Comparison of ENCODE assay signal across 2 cellular contexts in the genomic region with DNA sequence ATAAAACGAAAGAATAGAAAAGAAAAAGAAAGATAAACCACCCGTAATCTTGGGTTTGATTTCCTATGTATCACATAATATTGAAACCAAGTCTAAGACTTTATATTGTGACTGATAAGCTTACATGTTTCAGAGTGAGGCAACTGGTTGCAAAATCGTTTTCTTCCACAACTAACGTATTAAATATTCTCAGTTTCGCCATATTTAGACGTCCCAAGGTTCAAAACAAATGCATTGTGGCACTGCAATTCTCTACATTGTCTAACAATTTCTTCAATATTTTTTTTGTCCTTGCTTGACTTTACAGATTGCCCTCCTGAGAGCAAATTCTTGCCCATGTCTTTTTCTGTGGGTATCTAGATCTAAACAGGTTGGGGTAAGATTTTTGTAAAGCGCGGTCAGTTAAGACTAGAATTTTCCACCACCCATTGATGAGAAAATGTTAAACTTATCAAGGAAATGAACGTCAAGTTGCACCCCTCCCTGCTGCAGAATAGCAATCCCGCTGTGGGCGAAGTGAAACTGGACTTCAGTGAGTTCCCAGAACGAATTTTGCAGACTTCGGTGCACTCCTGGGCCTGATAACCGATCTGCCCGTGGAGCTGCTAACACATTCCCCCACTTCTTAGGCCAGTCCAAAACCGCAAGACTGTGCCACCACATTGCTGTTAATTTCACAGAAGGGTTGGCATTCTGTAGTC.
TF ChIP-seq lines count a peak whose summit lies in the region.

No MANE protein-coding gene starts in this region.

TF ChIP-seq in SK-N-SH treated with all-trans-retinoic acid at 6 μM for 48 hours, 23 proteins besides CTCF, POLR2A, EP300 and RAD21 (continued from another document):
- TF ChIP-seq, protein P1, sequence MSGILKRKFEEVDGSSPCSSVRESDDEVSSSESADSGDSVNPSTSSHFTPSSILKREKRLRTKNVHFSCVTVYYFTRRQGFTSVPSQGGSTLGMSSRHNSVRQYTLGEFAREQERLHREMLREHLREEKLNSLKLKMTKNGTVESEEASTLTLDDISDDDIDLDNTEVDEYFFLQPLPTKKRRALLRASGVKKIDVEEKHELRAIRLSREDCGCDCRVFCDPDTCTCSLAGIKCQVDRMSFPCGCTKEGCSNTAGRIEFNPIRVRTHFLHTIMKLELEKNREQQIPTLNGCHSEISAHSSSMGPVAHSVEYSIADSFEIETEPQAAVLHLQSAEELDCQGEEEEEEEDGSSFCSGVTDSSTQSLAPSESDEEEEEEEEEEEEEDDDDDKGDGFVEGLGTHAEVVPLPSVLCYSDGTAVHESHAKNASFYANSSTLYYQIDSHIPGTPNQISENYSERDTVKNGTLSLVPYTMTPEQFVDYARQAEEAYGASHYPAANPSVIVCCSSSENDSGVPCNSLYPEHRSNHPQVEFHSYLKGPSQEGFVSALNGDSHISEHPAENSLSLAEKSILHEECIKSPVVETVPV (CRISPR knock-in tag; IDR thresholded peaks at IDR 0.05) = no peak
- TF ChIP-seq ZNF8 (CRISPR knock-in tag; IDR thresholded peaks at IDR 0.05) (no peak), ZNF70 (CRISPR knock-in tag; IDR thresholded peaks at IDR 0.05) (no peak), OSR1 (CRISPR knock-in tag; IDR thresholded peaks at IDR 0.05) (no peak), SNAI2 (CRISPR knock-in tag; IDR thresholded peaks at IDR 0.05) (no peak), TOX (CRISPR knock-in tag; IDR thresholded peaks at IDR 0.05; ENCODE audit: borderline replicate concordance) (no peak), ZFP30 (CRISPR knock-in tag; IDR thresholded peaks at IDR 0.05) (no peak), ARNTL (CRISPR knock-in tag; IDR thresholded peaks at IDR 0.05; ENCODE audit: borderline replicate concordance, low read depth) (no peak), BACH2 (CRISPR knock-in tag; IDR thresholded peaks at IDR 0.05; ENCODE audit: borderline replicate concordance) (no peak), RARB (CRISPR knock-in tag; IDR thresholded peaks at IDR 0.05) (no peak), TCF4 (CRISPR knock-in tag; IDR thresholded peaks at IDR 0.05; ENCODE audit: borderline replicate concordance) (no peak), CSDC2 (CRISPR knock-in tag; IDR thresholded peaks at IDR 0.05) (no peak), ZNF565 (CRISPR knock-in tag; conservative IDR thresholded peaks at IDR 0.05; ENCODE audit: low read depth) (no peak)
- TF ChIP-seq, protein P2, sequence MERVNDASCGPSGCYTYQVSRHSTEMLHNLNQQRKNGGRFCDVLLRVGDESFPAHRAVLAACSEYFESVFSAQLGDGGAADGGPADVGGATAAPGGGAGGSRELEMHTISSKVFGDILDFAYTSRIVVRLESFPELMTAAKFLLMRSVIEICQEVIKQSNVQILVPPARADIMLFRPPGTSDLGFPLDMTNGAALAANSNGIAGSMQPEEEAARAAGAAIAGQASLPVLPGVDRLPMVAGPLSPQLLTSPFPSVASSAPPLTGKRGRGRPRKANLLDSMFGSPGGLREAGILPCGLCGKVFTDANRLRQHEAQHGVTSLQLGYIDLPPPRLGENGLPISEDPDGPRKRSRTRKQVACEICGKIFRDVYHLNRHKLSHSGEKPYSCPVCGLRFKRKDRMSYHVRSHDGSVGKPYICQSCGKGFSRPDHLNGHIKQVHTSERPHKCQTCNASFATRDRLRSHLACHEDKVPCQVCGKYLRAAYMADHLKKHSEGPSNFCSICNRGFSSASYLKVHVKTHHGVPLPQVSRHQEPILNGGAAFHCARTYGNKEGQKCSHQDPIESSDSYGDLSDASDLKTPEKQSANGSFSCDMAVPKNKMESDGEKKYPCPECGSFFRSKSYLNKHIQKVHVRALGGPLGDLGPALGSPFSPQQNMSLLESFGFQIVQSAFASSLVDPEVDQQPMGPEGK (CRISPR knock-in tag; IDR thresholded peaks at IDR 0.05; ENCODE audit: borderline replicate concordance) = no peak
- TF ChIP-seq, protein P3, sequence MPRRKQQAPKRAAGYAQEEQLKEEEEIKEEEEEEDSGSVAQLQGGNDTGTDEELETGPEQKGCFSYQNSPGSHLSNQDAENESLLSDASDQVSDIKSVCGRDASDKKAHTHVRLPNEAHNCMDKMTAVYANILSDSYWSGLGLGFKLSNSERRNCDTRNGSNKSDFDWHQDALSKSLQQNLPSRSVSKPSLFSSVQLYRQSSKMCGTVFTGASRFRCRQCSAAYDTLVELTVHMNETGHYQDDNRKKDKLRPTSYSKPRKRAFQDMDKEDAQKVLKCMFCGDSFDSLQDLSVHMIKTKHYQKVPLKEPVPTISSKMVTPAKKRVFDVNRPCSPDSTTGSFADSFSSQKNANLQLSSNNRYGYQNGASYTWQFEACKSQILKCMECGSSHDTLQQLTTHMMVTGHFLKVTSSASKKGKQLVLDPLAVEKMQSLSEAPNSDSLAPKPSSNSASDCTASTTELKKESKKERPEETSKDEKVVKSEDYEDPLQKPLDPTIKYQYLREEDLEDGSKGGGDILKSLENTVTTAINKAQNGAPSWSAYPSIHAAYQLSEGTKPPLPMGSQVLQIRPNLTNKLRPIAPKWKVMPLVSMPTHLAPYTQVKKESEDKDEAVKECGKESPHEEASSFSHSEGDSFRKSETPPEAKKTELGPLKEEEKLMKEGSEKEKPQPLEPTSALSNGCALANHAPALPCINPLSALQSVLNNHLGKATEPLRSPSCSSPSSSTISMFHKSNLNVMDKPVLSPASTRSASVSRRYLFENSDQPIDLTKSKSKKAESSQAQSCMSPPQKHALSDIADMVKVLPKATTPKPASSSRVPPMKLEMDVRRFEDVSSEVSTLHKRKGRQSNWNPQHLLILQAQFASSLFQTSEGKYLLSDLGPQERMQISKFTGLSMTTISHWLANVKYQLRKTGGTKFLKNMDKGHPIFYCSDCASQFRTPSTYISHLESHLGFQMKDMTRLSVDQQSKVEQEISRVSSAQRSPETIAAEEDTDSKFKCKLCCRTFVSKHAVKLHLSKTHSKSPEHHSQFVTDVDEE (CRISPR knock-in tag; IDR thresholded peaks at IDR 0.05) = no peak

TF ChIP-seq in liver, 16 proteins besides CTCF, POLR2A, EP300 and RAD21 (continued from another document):
- TF ChIP-seq, protein P4, sequence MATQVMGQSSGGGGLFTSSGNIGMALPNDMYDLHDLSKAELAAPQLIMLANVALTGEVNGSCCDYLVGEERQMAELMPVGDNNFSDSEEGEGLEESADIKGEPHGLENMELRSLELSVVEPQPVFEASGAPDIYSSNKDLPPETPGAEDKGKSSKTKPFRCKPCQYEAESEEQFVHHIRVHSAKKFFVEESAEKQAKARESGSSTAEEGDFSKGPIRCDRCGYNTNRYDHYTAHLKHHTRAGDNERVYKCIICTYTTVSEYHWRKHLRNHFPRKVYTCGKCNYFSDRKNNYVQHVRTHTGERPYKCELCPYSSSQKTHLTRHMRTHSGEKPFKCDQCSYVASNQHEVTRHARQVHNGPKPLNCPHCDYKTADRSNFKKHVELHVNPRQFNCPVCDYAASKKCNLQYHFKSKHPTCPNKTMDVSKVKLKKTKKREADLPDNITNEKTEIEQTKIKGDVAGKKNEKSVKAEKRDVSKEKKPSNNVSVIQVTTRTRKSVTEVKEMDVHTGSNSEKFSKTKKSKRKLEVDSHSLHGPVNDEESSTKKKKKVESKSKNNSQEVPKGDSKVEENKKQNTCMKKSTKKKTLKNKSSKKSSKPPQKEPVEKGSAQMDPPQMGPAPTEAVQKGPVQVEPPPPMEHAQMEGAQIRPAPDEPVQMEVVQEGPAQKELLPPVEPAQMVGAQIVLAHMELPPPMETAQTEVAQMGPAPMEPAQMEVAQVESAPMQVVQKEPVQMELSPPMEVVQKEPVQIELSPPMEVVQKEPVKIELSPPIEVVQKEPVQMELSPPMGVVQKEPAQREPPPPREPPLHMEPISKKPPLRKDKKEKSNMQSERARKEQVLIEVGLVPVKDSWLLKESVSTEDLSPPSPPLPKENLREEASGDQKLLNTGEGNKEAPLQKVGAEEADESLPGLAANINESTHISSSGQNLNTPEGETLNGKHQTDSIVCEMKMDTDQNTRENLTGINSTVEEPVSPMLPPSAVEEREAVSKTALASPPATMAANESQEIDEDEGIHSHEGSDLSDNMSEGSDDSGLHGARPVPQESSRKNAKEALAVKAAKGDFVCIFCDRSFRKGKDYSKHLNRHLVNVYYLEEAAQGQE (IDR thresholded peaks at IDR 0.05) = no peak
- TF ChIP-seq, protein P5, sequence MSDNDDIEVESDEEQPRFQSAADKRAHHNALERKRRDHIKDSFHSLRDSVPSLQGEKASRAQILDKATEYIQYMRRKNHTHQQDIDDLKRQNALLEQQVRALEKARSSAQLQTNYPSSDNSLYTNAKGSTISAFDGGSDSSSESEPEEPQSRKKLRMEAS (IDR thresholded peaks at IDR 0.05) = no peak
- TF ChIP-seq FOXA1 (IDR thresholded peaks at IDR 0.05) = no peak
TF ChIP-seq in liver: peak in this region for 0.
